ENCODE assay signal across 8 cellular contexts in the genomic region with DNA sequence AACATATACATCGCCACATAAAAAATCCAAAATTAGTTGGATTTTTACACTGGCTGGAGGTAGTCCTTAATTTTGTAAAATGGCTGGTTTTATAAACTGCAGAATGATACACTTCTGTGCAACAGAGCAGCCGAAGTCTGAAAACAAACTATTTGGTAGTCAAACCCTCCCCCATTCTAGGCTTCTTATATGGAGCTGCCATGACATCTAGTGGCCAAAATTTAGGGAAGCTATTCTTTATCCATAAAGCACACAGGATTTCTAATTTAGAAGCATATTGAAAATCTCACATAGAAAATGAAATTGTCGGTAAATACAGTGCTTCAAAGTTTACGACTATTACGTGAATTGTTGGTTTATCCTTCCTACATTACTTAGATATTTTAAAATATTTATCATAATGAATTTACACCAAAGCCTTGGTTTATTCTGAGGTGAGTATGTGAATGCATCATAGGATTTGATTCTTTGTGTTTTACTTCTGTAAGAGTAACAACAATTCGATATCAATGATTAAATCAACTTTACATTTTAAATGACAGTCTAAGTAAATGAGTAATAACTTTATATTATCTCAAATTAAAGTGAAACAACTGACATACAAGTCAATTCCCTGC.
A peak's percentile ranks its signal among the peaks of the same experiment; 100 is the strongest.
DNase-seq lines count a peak whose midpoint lies in the region; ATAC-seq and TF ChIP-seq lines count a peak whose summit lies in the region.

No MANE protein-coding gene starts in this region.

- TF ChIP-seq CTCF in smooth muscle cell (IDR thresholded peaks at IDR 0.05; ENCODE audit: borderline replicate concordance, insufficient read depth, poor library complexity, severe bottlenecking), result peak; percentile 83

- H3K9ac ChIP-seq in smooth muscle cell (ENCODE audit: low read depth), result no peak overlapping the region

- H3K4me1 Mint-ChIP-seq in activated T-helper 17 cell treated with anti-CD3 and anti-CD28 coated beads, Interleukin-2, amount 50 U/mL, for 72 hours, result no peaks in the 10 kb centered on the region

- no peaks in the 10 kb centered on the region for H3K36me3 ChIP-seq in smooth muscle cell (ENCODE audit: low read depth)

- in situ Hi-C loops in KBM-7 (cut with MboI; ENCODE audit: low pct_unique_long_range_greater_than_20kb, low sequenced_read_pairs), result no loop called here

- peaks cover 31% of the 10 kb centered on the region for H3K27me3 Mint-ChIP-seq in activated T-helper 17 cell treated with anti-CD3 and anti-CD28 coated beads, Interleukin-2, amount 50 U/mL, for 72 hours

- no peaks in the 10 kb centered on the region for H3K36me3 Mint-ChIP-seq in activated T-helper 17 cell treated with anti-CD3 and anti-CD28 coated beads, Interleukin-2, amount 50 U/mL, for 72 hours (ENCODE audit: low read depth)

- no peak overlapping the region for H3K27ac ChIP-seq in smooth muscle cell (ENCODE audit: low read depth)

- H3K9me3 Mint-ChIP-seq in activated T-helper 17 cell treated with anti-CD3 and anti-CD28 coated beads, Interleukin-2, amount 50 U/mL, for 72 hours, result no peaks in the 10 kb centered on the region

- H3K4me3 ChIP-seq in smooth muscle cell, result peak overlapping the region; percentile 3

- no peaks in the 10 kb centered on the region for H3K79me2 ChIP-seq in smooth muscle cell (ENCODE audit: low read depth)

- peak; percentile 50 for DNase-seq in NCI-H2227 (lab: John Stamatoyannopoulos, UW; ENCODE audit: unreplicated experiment)
- no peak for DNase-seq in NCI-H2227 treated with DMSO at 0.1 percent for 48 hours (lab: John Stamatoyannopoulos, UW)
- DNase-seq in KBM-7, result peak; percentile 59
- peak; percentile 14 for DNase-seq in T1000 (lab: John Stamatoyannopoulos, UW)
- peak; percentile 61 for DNase-seq in glomerular visceral epithelial cell (ENCODE audit: extremely low spot score)
- no peak for DNase-seq in smooth muscle cell (lab: John Stamatoyannopoulos, UW; ENCODE audit: unreplicated experiment)

- peak overlapping the region; percentile 40 for H3K4me2 ChIP-seq in smooth muscle cell

- H3F3A ChIP-seq in smooth muscle cell (ENCODE audit: low read depth), result no peaks in the 10 kb centered on the region

- H3K27me3 ChIP-seq in smooth muscle cell (ENCODE audit: low read depth), result no peaks in the 10 kb centered on the region

- no peaks in the 10 kb centered on the region for H3K4me1 ChIP-seq in smooth muscle cell (ENCODE audit: low read depth)

- WGBS in smooth muscle cell (ENCODE audit: low lambda C conversion rate), result 11% methylated on average over 6 of the region's 6 CpGs

- no peak overlapping the region for H2AFZ ChIP-seq in smooth muscle cell (ENCODE audit: low read depth)

- no peak overlapping the region for H3K4me3 Mint-ChIP-seq in activated T-helper 17 cell treated with anti-CD3 and anti-CD28 coated beads, Interleukin-2, amount 50 U/mL, for 72 hours

- peak; percentile 75 for ATAC-seq in GM21447 (IDR thresholded peaks at IDR 0.05; ENCODE audit: unreplicated experiment)
- no peak for ATAC-seq in activated T-helper 17 cell treated with anti-CD3 and anti-CD28 coated beads, Interleukin-2, amount 50 U/mL, for 72 hours (replicated peaks)

- no peak overlapping the region for H3K27ac Mint-ChIP-seq in activated T-helper 17 cell treated with anti-CD3 and anti-CD28 coated beads, Interleukin-2, amount 50 U/mL, for 72 hours

- no peaks in the 10 kb centered on the region for H3K9me3 ChIP-seq in smooth muscle cell (replicated peaks; ENCODE audit: low read depth)

- no peaks in the 10 kb centered on the region for H4K20me1 ChIP-seq in smooth muscle cell (ENCODE audit: low read depth)

Comparison
In these comparisons a context has a peak if more than half of its experiments do, and no peak if none do; other contexts are left out.
1. DNase-seq: peak in NCI-H2227 (single experiment), KBM-7 (single experiment), T1000 (single experiment) and glomerular visceral epithelial cell (single experiment); none in NCI-H2227 treated with DMSO at 0.1 percent for 48 hours (single experiment) and smooth muscle cell (single experiment).